ENCODE assay signal across 34 cellular contexts in the genomic region with DNA sequence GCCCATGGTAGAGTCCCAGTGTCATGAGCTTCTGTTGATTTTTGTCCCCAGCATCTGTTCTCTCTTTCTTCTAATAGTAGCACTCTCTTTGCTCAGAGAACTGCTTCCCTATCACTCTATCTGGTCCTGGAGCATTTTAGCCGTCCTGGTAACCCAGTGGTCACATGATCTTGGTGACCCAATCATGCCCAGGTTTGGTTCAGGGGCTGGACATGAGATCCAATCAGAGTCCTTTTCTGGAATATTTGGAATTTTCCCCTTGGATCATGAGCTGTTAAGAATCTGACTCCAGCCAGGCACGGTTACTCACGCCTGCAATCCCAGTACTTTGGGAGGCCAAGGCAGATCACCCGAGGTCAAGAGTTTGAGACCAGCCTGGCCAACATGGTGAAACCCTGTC.
"Had no signal": no experiment of that assay in that cellular context is flagged by ENCODE, and none has a peak within 500 bp of the region (broad histone marks: within the 10 kb centered on the region; RNA-seq: fewer than 3 reads in every experiment).

No MANE protein-coding gene starts in this region.

- H3K9ac ChIP-seq: KMS-11 had no signal

- DNase-seq: activated CD4-positive, alpha-beta memory T cell treated with anti-CD3 and anti-CD28 coated beads for 36 hours; activated CD4-positive, alpha-beta T cell treated with anti-CD3 and anti-CD28 coated beads for 4 hours; activated CD4-positive, alpha-beta T cell treated with anti-CD3 and anti-CD28 coated beads, Interleukin-2, amount 50 U/mL, for 1 hour; activated CD8-positive, alpha-beta memory T cell treated with anti-CD3 and anti-CD28 coated beads, Interleukin-2, amount 50 U/mL, for 48 hours; activated effector memory CD4-positive, alpha-beta T cell treated with anti-CD3 and anti-CD28 coated beads, Interleukin-2, amount 50 U/mL, for 16 hours; activated naive CD4-positive, alpha-beta T cell; activated naive CD4-positive, alpha-beta T cell treated with anti-CD3 and anti-CD28 coated beads, Interleukin-2, amount 50 U/mL, for 16 hours; activated naive CD8-positive, alpha-beta T cell treated with anti-CD3 and anti-CD28 coated beads for 36 hours; activated T-cell treated with anti-CD3 and anti-CD28 coated beads, Interleukin-2, amount 50 U/mL, for 48 hours; amniotic stem cell; NCI-H1048; NCI-H1105 treated with DMSO at 0.1 percent for 48 hours; NCI-H1436; NCI-H1694; NCI-H1930; NCI-H2081 treated with DMSO at 0.1 percent for 48 hours; NCI-H226; NCI-H446 treated with DMSO at 0.1 percent for 48 hours; NCI-H524; NCI-H69; NCI-H82; PC-3; SIG-M5; SW 1271; T-helper 1 cell; T-helper 2 cell; T-helper 9 cell; WERI-Rb-1 had no signal

- H3K4me3 Mint-ChIP-seq: activated CD4-positive, alpha-beta memory T cell treated with anti-CD3 and anti-CD28 coated beads for 36 hours; activated naive CD8-positive, alpha-beta T cell treated with anti-CD3 and anti-CD28 coated beads for 36 hours; activated T-helper 17 cell treated with anti-CD3 and anti-CD28 coated beads, Interleukin-2, amount 50 U/mL, for 72 hours; central memory CD8-positive, alpha-beta T cell had no signal

- H3K27ac ChIP-seq: cardiac muscle cell, KMS-11, RWPE1, WERI-Rb-1 had no signal

- H3K9me3 Mint-ChIP-seq: activated CD4-positive, alpha-beta memory T cell treated with anti-CD3 and anti-CD28 coated beads for 36 hours; activated naive CD8-positive, alpha-beta T cell treated with anti-CD3 and anti-CD28 coated beads for 36 hours; activated T-helper 17 cell treated with anti-CD3 and anti-CD28 coated beads, Interleukin-2, amount 50 U/mL, for 72 hours; central memory CD8-positive, alpha-beta T cell; IgD-negative memory B cell had no signal

- H3K36me3 Mint-ChIP-seq: activated CD4-positive, alpha-beta memory T cell treated with anti-CD3 and anti-CD28 coated beads for 36 hours; activated naive CD8-positive, alpha-beta T cell treated with anti-CD3 and anti-CD28 coated beads for 36 hours had no signal

- H3K4me2 ChIP-seq: KMS-11 had no signal

- H3K27me3 Mint-ChIP-seq: activated CD4-positive, alpha-beta memory T cell treated with anti-CD3 and anti-CD28 coated beads for 36 hours; activated naive CD8-positive, alpha-beta T cell treated with anti-CD3 and anti-CD28 coated beads for 36 hours; activated T-helper 17 cell treated with anti-CD3 and anti-CD28 coated beads, Interleukin-2, amount 50 U/mL, for 72 hours; central memory CD8-positive, alpha-beta T cell; IgD-negative memory B cell had no signal

- H3K4me3 ChIP-seq: cardiac muscle cell had no signal

- H3K27ac Mint-ChIP-seq: activated CD4-positive, alpha-beta memory T cell treated with anti-CD3 and anti-CD28 coated beads for 36 hours; activated naive CD8-positive, alpha-beta T cell treated with anti-CD3 and anti-CD28 coated beads for 36 hours; activated T-helper 17 cell treated with anti-CD3 and anti-CD28 coated beads, Interleukin-2, amount 50 U/mL, for 72 hours; IgD-negative memory B cell had no signal

- H3K4me1 Mint-ChIP-seq: activated naive CD8-positive, alpha-beta T cell treated with anti-CD3 and anti-CD28 coated beads for 36 hours; activated T-helper 17 cell treated with anti-CD3 and anti-CD28 coated beads, Interleukin-2, amount 50 U/mL, for 72 hours; central memory CD8-positive, alpha-beta T cell had no signal

- H3K27me3 ChIP-seq: cardiac muscle cell had no signal

- H3K36me3 ChIP-seq: cardiac muscle cell, WERI-Rb-1 had no signal
